Comparison of ENCODE assay signal across 9 cellular contexts in genomic region chr12:57112492-57113294, GRCh38. TPM values are rescaled to one million over a fixed set of nuclear protein-coding genes. Genes with fewer than 3 reads are reported as not detected.
A peak's percentile ranks its signal among the peaks of the same experiment; 100 is the strongest.
DNase-seq lines count a peak whose midpoint lies in the region; ATAC-seq and TF ChIP-seq lines count a peak whose summit lies in the region.
"Had no signal": no experiment of that assay in that cellular context is flagged by ENCODE, and none has a peak within 500 bp of the region (broad histone marks: within the 10 kb centered on the region; RNA-seq: fewer than 3 reads in every experiment).

No MANE protein-coding gene starts in this region.

- H3K27ac Mint-ChIP-seq in CD4-positive, alpha-beta T cell: peak overlapping the region; percentile 94

- TF ChIP-seq POLR2A in sigmoid colon (IDR thresholded peaks at IDR 0.05): no peak

- POLR2A ChIA-PET in CD4-positive, alpha-beta T cell (lab: Charles Lee): interaction anchor here (0.6 to 10.4 kb wide), 34 partner anchors 9 to 1374 kb away, joined by 3 to 344 read pairs (median 8); partner anchors contain the start of genes LRP1, NAB2, NACA and NEMP1
- POLR2A ChIA-PET in Panc1 (lab: Charles Lee): no interaction called here

- H3K9me3 Mint-ChIP-seq in CD4-positive, alpha-beta T cell: no peaks in the 10 kb centered on the region

- BruUV-seq in Panc1 (replicated peaks; lab: Mats Ljungman, UMichigan): no TSS peak

- no peak for TF ChIP-seq EP300 in sigmoid colon (IDR thresholded peaks at IDR 0.05)

- peak overlapping the region; percentile 100 for H3K27ac ChIP-seq in CD4-positive, alpha-beta T cell (ENCODE audit: low read depth, low read length)
- H3K27ac ChIP-seq in Panc1 (ENCODE audit: low read length) (no peak overlapping the region; the same call in 1 of the 2 replicates), sigmoid colon (peak overlapping the region; percentile 94 to 99 (median 98))

- H3K36me3 Mint-ChIP-seq in CD4-positive, alpha-beta T cell (ENCODE audit: low read depth): peaks cover 40% of the 10 kb centered on the region

- H3K36me3 ChIP-seq in Panc1 (ENCODE audit: control insufficient read depth, insufficient read depth, low read length) (no peaks in the 10 kb centered on the region), sigmoid colon (peaks cover 0 to 4% (median 2%) of the 10 kb centered on the region in 4 donors)

- peak; percentile 79 for TF ChIP-seq CTCF in CD4-positive, alpha-beta T cell (IDR thresholded peaks at IDR 0.05)
- peak; percentile 85 for TF ChIP-seq CTCF in Panc1 (IDR thresholded peaks at IDR 0.05)
- peak; percentile 87 for TF ChIP-seq CTCF in epithelial cell of proximal tubule (conservative IDR thresholded peaks at IDR 0.05; ENCODE audit: low read depth, low read length)
- peak in 1 of 4 experiments; percentile 82 for TF ChIP-seq CTCF in sigmoid colon (IDR thresholded peaks at IDR 0.05)

- intact Hi-C loops in CD4-positive, alpha-beta T cell (cut with DNase I, micrococcal nuclease): loop anchor here (1.0 kb wide), 5 partner anchors 43 to 355 kb away; no protein-coding TSS in a partner anchor
- intact Hi-C loops in Panc1 (cut with micrococcal nuclease; ENCODE audit: unreplicated experiment): loop anchor here (1.0 to 5.0 kb wide), 3 partner anchors 43 to 355 kb away; no protein-coding TSS in a partner anchor
- intact Hi-C loops in sigmoid colon (cut with DNase I): loop anchor here (1.0 to 5.0 kb wide), 2 partner anchors 43 to 105 kb away; partner anchors contain the start of gene ZBTB39

- H3K4me3 ChIP-seq in Panc1 (ENCODE audit: low read depth in 2 of 2, low read length in 2 of 2) (peak overlapping the region; percentile 44 to 75), epithelial cell of proximal tubule (ENCODE audit: low read depth, low read length) (peak overlapping the region; percentile 98), sigmoid colon (peak overlapping the region; percentile 59 to 83 (median 68))

- no peaks in the 10 kb centered on the region for H3K27me3 ChIP-seq in CD4-positive, alpha-beta T cell (ENCODE audit: control insufficient read depth, insufficient read depth, low read length)
- H3K27me3 ChIP-seq in Panc1 (ENCODE audit: control insufficient read depth, insufficient read depth, low read length) (no peaks in the 10 kb centered on the region), sigmoid colon (no peaks in the 10 kb centered on the region)

- peak overlapping the region; percentile 96 for H3K4me3 Mint-ChIP-seq in CD4-positive, alpha-beta T cell

- WGBS in sigmoid colon, 2 donors: 60 to 67% methylated on average over 9 of the region's 9 CpGs

- H3K4me1 Mint-ChIP-seq in CD4-positive, alpha-beta T cell (ENCODE audit: low read depth): peaks cover 38% of the 10 kb centered on the region

- no peaks in the 10 kb centered on the region for H3K9me3 ChIP-seq in CD4-positive, alpha-beta T cell (ENCODE audit: control insufficient read depth, low read length)
- H3K9me3 ChIP-seq in Panc1 (ENCODE audit: control insufficient read depth, insufficient read depth, low read depth, low read length) (no peaks in the 10 kb centered on the region), sigmoid colon (no peaks in the 10 kb centered on the region)

- CTCF ChIA-PET in CD4-positive, alpha-beta T cell (lab: Charles Lee): interaction anchor here (0.6 to 5.1 kb wide), 23 partner anchors 9 to 356 kb away, joined by 3 to 141 read pairs (median 9); partner anchors contain the start of genes LRP1, MYO1A, NAB2 and NEMP1
- CTCF ChIA-PET in Panc1 (lab: Charles Lee): interaction anchor here (0.5 to 2.5 kb wide), 14 partner anchors 12 to 337 kb away, joined by 3 to 84 read pairs (median 6); partner anchors contain the start of genes LRP1 and NEMP1

- no peak for DNase-seq in CD4-positive, alpha-beta T cell
- peak; percentile 75 for DNase-seq in Panc1 (ENCODE audit: low read depth, low spot score)
- DNase-seq in epithelial cell of proximal tubule (ENCODE audit: low read depth): no peak
- DNase-seq in sigmoid colon: no peak
- DNase-seq in germinal center (ENCODE audit: low spot score): no peak
- DNase-seq in DMS114 treated with DMSO at 0.1 percent for 48 hours (lab: John Stamatoyannopoulos, UW; ENCODE audit: unreplicated experiment): no peak

- ATAC-seq in CD4-positive, alpha-beta T cell (ENCODE audit: poor library complexity): no peak
- ATAC-seq in GM21447 (IDR thresholded peaks at IDR 0.05; ENCODE audit: unreplicated experiment) (peak; percentile 50), Panc1 (peak; percentile 87; the same call in 1 of the 2 replicates), HG02973 (IDR thresholded peaks at IDR 0.05; ENCODE audit: unreplicated experiment) (no peak)

- H3K4me1 ChIP-seq in Panc1 (ENCODE audit: control insufficient read depth, insufficient read depth, low read length) (peaks cover 17% of the 10 kb centered on the region), sigmoid colon (peaks cover 0 to 37% (median 32%) of the 10 kb centered on the region in 4 donors)

- peaks cover 4% of the 10 kb centered on the region for H3K27me3 Mint-ChIP-seq in CD4-positive, alpha-beta T cell

- in situ Hi-C loops in Panc1 (cut with HindIII; ENCODE audit: low pct_unique_long_range_greater_than_20kb, low sequenced_read_pairs): no loop called here

RNA-seq across cellular contexts. Expression of gene STAT6, which starts 1.5 kb away (rescaled TPM):
- total RNA-seq in CD4-positive, alpha-beta T cell: 100 to 1,000 TPM; 133 to 144 TPM
- total RNA-seq in Panc1 (2021; ENCODE audit: unreplicated experiment) (52.3 TPM), epithelial cell of proximal tubule (66.1 and 71.4 TPM in 2 replicates), sigmoid colon (100 to 1,000 TPM; 105 to 163 (median 113) TPM)
- 68.8 TPM for polyA plus RNA-seq in Panc1 (2012; ENCODE audit: insufficient read length)
- polyA plus RNA-seq in sigmoid colon: 100 to 1,000 TPM in 2 of 3 donors, 10 to 100 TPM in 1; 66.1 to 210 (median 123) TPM
- polyA plus RNA-seq: neural cell had no signal

RNA-seq across cellular contexts. Expression of gene LRP1, which starts 15.6 kb away (rescaled TPM):
- total RNA-seq in CD4-positive, alpha-beta T cell: 1 to 10 TPM; 6.6 to 8.5 TPM
- total RNA-seq in Panc1 (2021; ENCODE audit: unreplicated experiment): 9.0 TPM
- 28.2 TPM for polyA plus RNA-seq in Panc1 (2012; ENCODE audit: insufficient read length)
- 0.72 and 8.9 TPM in 2 replicates for total RNA-seq in epithelial cell of proximal tubule
- 100 to 1,000 TPM; 147 to 262 (median 204) TPM for total RNA-seq in sigmoid colon
- polyA plus RNA-seq in sigmoid colon: 10 to 100 TPM; 11.4 to 57.9 (median 14.1) TPM

RNA-seq across cellular contexts. Expression of gene NAB2, which starts 23.8 kb away (rescaled TPM):
- total RNA-seq in CD4-positive, alpha-beta T cell: 1 to 10 TPM; 4.8 to 6.1 TPM
- 13.9 TPM for total RNA-seq in Panc1 (2021; ENCODE audit: unreplicated experiment)
- 22.8 TPM for polyA plus RNA-seq in Panc1 (2012; ENCODE audit: insufficient read length)
- total RNA-seq in epithelial cell of proximal tubule: 15.9 and 24.4 TPM in 2 replicates
- 10 to 100 TPM; 24.8 to 28.9 (median 27.4) TPM for total RNA-seq in sigmoid colon
- polyA plus RNA-seq in sigmoid colon: 1 to 10 TPM; 2.5 to 9.5 (median 5.4) TPM

RNA-seq across cellular contexts. Expression of gene NEMP1, which starts 34.1 kb away (rescaled TPM):
- 1 to 10 TPM; 7.2 to 9.9 TPM for total RNA-seq in CD4-positive, alpha-beta T cell
- total RNA-seq in Panc1 (2021; ENCODE audit: unreplicated experiment): 46.9 TPM
- polyA plus RNA-seq in Panc1 (2012; ENCODE audit: insufficient read length): 11.6 TPM
- 15.7 and 18.7 TPM in 2 replicates for total RNA-seq in epithelial cell of proximal tubule
- 10 to 100 TPM; 11.5 to 13.6 (median 12.7) TPM for total RNA-seq in sigmoid colon
- 1 to 10 TPM in 1 of 3 donors, under 1 TPM in 2; 0.60 to 6.2 (median 0.92) TPM for polyA plus RNA-seq in sigmoid colon

RNA-seq across cellular contexts. Expression of gene LRP1-AS, which starts 34.7 kb away (rescaled TPM):
- total RNA-seq in CD4-positive, alpha-beta T cell: not detected
- total RNA-seq in Panc1 (2021; ENCODE audit: unreplicated experiment) (not detected), epithelial cell of proximal tubule (not detected in 2 replicates), sigmoid colon (not detected)
- not detected for polyA plus RNA-seq in Panc1 (2012; ENCODE audit: insufficient read length)
- not detected for polyA plus RNA-seq in sigmoid colon
- polyA plus RNA-seq: neural cell had no signal

Comparison
In these comparisons a context has a peak if more than half of its experiments do, and no peak if none do; other contexts are left out.
1. ATAC-seq: peak in GM21447 (single experiment) and Panc1 (single experiment); none in CD4-positive, alpha-beta T cell (single experiment) and HG02973 (single experiment).
2. RNA of gene LRP1, which starts 15.6 kb away (total RNA-seq): 147 to 262 TPM in sigmoid colon; 9.0 TPM in Panc1 (single experiment), 0.72 to 8.9 TPM in epithelial cell of proximal tubule and 6.6 to 8.5 TPM in CD4-positive, alpha-beta T cell; every median in the first group is over 10 times any median in the second.
3. Peak in every context shown above with its lines, with median percentiles within 50 percentile points of each other: H3K4me3 ChIP-seq.